Comparison of ENCODE assay signal across 8 cellular contexts in genomic region chr13:108927615-108928014, GRCh38.
"Had no signal": no experiment of that assay in that cellular context is flagged by ENCODE, and none has a peak within 500 bp of the region (broad histone marks: within the 10 kb centered on the region; RNA-seq: fewer than 3 reads in every experiment).

No MANE protein-coding gene starts in this region.

- ATAC-seq: GM23338, HCT116 had no signal

- DNase-seq: GM23248, GOT3, H7, H9, HCEC 1CT, HFFc6 had no signal
